In the genomic region with DNA sequence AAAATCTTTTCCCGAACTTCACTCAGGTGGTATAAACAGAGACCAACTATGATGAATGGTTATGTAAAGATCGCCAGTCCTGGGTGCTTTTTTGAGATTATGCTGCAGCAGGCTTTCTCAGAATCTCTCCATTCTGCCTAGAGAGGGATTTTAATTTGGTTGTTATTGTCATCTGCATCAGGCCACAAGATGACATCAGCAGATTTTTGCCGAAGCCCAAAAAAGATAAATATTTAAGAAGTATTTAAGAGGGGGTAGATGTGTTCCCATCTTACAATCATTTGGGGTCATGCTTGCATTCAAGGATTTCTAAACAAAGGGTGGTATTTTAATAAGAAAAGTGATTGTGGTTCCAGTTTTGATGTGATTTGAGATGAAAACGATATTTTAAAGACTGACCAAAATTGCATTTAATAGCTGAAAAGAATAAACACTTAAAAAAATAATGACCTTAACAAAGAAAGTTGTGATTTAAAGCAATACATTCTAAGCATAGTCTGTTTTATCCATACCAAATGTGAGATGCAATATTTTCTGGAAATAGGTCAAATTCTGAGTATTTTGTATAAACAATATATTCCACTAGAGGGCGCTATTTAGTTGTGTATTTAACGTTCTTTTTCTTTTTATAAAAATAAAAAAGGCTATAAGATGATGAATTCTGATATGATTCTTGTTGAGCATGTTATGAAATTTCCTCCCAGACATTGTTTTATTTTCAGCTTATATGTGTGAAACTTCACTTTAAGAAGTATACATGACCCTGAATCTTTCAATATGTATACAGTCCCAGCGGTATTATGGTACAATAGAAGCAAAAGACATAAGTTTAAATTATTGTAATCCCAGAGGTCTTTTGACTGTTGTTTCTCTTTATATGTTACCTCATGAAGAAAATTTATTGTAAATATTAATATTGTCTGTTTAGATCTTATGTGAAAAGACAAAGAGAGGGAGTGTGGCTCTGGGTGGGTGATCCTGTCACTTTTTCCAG, we compare ENCODE assay signal across 8 cellular contexts. TPM values are rescaled to one million over a fixed set of nuclear protein-coding genes. Genes with fewer than 3 reads are reported as not detected.
A peak's percentile ranks its signal among the peaks of the same experiment; 100 is the strongest.
DNase-seq lines count a peak whose midpoint lies in the region; ATAC-seq and TF ChIP-seq lines count a peak whose summit lies in the region.

No MANE protein-coding gene starts in this region.

- TF ChIP-seq CTCF in HCT116 (IDR thresholded peaks at IDR 0.05 in 2 of 3, conservative IDR thresholded peaks at IDR 0.05 in 1 of 3; ENCODE audit: borderline replicate concordance in 1 of 3, insufficient read depth in 1 of 3, low read depth in 2 of 3, low read length in 2 of 3) (peak in 2 of 3 experiments; percentile 26 to 71; a peak in 3 of 6 replicates), fibroblast of villous mesenchyme (IDR thresholded peaks at IDR 0.05; ENCODE audit: insufficient read depth, low read depth, low read length) (peak; percentile 32), tibial artery (IDR thresholded peaks at IDR 0.05) (peak; percentile 22 to 52)

- DNase-seq in AML-193 (lab: John Stamatoyannopoulos, UW) (peak; percentile 23 to 40), HCT116 (ENCODE audit: low read depth, low spot score) (no peak), RKO (ENCODE audit: low spot score) (peak; percentile 50), fibroblast of villous mesenchyme (ENCODE audit: low read depth) (peak; percentile 17), tibial artery (no peak), GF-D8 (lab: John Stamatoyannopoulos, UW) (no peak)

- POLR2A ChIA-PET in HCT116 (lab: Charles Lee): no interaction called here

- H3K79me2 ChIP-seq in HCT116 (ENCODE audit: insufficient read depth, low read length): no peaks in the 10 kb centered on the region

- CTCF ChIA-PET in HCT116 (lab: Charles Lee): no interaction called here

- no peaks in the 10 kb centered on the region for H3K4me1 ChIP-seq in HCT116 (ENCODE audit: control insufficient read depth in 1 of 2, insufficient read depth in 2 of 2, low read length in 2 of 2)
- no peaks in the 10 kb centered on the region for H3K4me1 ChIP-seq in tibial artery

- H3K9ac ChIP-seq in HCT116 (ENCODE audit: low read length): no peak overlapping the region

- ATAC-seq in HCT116 (no peak), GM18870 (IDR thresholded peaks at IDR 0.05; ENCODE audit: unreplicated experiment) (no peak), HG03175 (IDR thresholded peaks at IDR 0.05; ENCODE audit: unreplicated experiment) (no peak)

- TF ChIP-seq RAD21 in HCT116 (IDR thresholded peaks at IDR 0.05; ENCODE audit: low read depth): peak; percentile 45

- no peak overlapping the region for H3K27ac ChIP-seq in HCT116 (ENCODE audit: low read depth, low read length)
- H3K27ac ChIP-seq in tibial artery: no peak overlapping the region

- H3K36me3 ChIP-seq in HCT116 (ENCODE audit: control insufficient read depth in 1 of 2, insufficient read depth in 2 of 2, low read length in 2 of 2): no peaks in the 10 kb centered on the region
- no peaks in the 10 kb centered on the region for H3K36me3 ChIP-seq in tibial artery

- H3K27me3 ChIP-seq in HCT116 (ENCODE audit: insufficient read depth, low read length): no peaks in the 10 kb centered on the region
- H3K27me3 ChIP-seq in tibial artery: peaks cover 0 to 2% of the 10 kb centered on the region in 2 donors

- H3K9me2 ChIP-seq in HCT116 (ENCODE audit: insufficient read depth): no peaks in the 10 kb centered on the region

- TF ChIP-seq POLR2A in HCT116 (IDR thresholded peaks at IDR 0.05; ENCODE audit: borderline replicate concordance, extremely low read depth, insufficient read depth, insufficient read length): no peak

- H4K20me1 ChIP-seq in HCT116 (ENCODE audit: insufficient read depth): no peaks in the 10 kb centered on the region

- H2AFZ ChIP-seq in HCT116 (ENCODE audit: low read depth, low read length, poor library complexity, severe bottlenecking): no peak overlapping the region

- H3K4me3 ChIP-seq in HCT116 (replicated peaks in 1 of 2; ENCODE audit: low read depth in 1 of 2, low read length in 2 of 2): no peak overlapping the region
- H3K4me3 ChIP-seq in fibroblast of villous mesenchyme (ENCODE audit: low read depth, low read length): no peak overlapping the region
- H3K4me3 ChIP-seq in tibial artery: no peak overlapping the region

- no TSS peak for BruUV-seq in HCT116 (replicated peaks; lab: Mats Ljungman, UMichigan)

- RAD21 ChIA-PET in HCT116 (lab: Charles Lee; ENCODE audit: low non-redundant PET in 1 of 2, low total read pairs in 2 of 2, uncharacterized antibody in 2 of 2, unreplicated experiment in 2 of 2): interaction anchor here in 1 of 2 experiments (0.6 kb wide), 1 partner anchor 69 kb away, joined by 3 read pairs; no protein-coding TSS in a partner anchor

- H3K9me3 ChIP-seq in HCT116 (ENCODE audit: control insufficient read depth in 1 of 2, insufficient read depth in 1 of 2, low read depth in 1 of 2, low read length in 2 of 2): no peaks in the 10 kb centered on the region; a peak in 1 of 4 replicates
- no peaks in the 10 kb centered on the region for H3K9me3 ChIP-seq in tibial artery

- intact Hi-C loops in HCT116 (cut with micrococcal nuclease): loop anchor here (1.0 to 5.0 kb wide), 3 partner anchors 135 to 1304 kb away; no protein-coding TSS in a partner anchor
- intact Hi-C loops in tibial artery (cut with DNase I; ENCODE audit: low total_unique reads): no loop called here

- H3K4me2 ChIP-seq in HCT116 (ENCODE audit: low read length): no peak overlapping the region

TF ChIP-seq in HCT116, 20 proteins besides CTCF, POLR2A, EP300 and RAD21:
- TF ChIP-seq SRF (IDR thresholded peaks at IDR 0.05; ENCODE audit: low read depth) (no peak), SIN3A (IDR thresholded peaks at IDR 0.05; ENCODE audit: low read depth) (no peak), JUND (IDR thresholded peaks at IDR 0.05) (no peak), ZNF274 (IDR thresholded peaks at IDR 0.05; ENCODE audit: low read depth, low read length) (no peak), SP1 (IDR thresholded peaks at IDR 0.05; ENCODE audit: low read depth) (no peak), ATF3 (IDR thresholded peaks at IDR 0.05) (no peak), EZH2phosphoT487 (IDR thresholded peaks at IDR 0.05; ENCODE audit: borderline replicate concordance) (no peak), POLR2AphosphoS5 (IDR thresholded peaks at IDR 0.05; ENCODE audit: low read depth, low read length) (no peak)
- TF ChIP-seq, protein P1, sequence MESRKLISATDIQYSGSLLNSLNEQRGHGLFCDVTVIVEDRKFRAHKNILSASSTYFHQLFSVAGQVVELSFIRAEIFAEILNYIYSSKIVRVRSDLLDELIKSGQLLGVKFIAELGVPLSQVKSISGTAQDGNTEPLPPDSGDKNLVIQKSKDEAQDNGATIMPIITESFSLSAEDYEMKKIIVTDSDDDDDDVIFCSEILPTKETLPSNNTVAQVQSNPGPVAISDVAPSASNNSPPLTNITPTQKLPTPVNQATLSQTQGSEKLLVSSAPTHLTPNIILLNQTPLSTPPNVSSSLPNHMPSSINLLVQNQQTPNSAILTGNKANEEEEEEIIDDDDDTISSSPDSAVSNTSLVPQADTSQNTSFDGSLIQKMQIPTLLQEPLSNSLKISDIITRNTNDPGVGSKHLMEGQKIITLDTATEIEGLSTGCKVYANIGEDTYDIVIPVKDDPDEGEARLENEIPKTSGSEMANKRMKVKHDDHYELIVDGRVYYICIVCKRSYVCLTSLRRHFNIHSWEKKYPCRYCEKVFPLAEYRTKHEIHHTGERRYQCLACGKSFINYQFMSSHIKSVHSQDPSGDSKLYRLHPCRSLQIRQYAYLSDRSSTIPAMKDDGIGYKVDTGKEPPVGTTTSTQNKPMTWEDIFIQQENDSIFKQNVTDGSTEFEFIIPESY (IDR thresholded peaks at IDR 0.05; ENCODE audit: extremely low read depth, insufficient replicate concordance, low read length): no peak
- TF ChIP-seq, protein P2, sequence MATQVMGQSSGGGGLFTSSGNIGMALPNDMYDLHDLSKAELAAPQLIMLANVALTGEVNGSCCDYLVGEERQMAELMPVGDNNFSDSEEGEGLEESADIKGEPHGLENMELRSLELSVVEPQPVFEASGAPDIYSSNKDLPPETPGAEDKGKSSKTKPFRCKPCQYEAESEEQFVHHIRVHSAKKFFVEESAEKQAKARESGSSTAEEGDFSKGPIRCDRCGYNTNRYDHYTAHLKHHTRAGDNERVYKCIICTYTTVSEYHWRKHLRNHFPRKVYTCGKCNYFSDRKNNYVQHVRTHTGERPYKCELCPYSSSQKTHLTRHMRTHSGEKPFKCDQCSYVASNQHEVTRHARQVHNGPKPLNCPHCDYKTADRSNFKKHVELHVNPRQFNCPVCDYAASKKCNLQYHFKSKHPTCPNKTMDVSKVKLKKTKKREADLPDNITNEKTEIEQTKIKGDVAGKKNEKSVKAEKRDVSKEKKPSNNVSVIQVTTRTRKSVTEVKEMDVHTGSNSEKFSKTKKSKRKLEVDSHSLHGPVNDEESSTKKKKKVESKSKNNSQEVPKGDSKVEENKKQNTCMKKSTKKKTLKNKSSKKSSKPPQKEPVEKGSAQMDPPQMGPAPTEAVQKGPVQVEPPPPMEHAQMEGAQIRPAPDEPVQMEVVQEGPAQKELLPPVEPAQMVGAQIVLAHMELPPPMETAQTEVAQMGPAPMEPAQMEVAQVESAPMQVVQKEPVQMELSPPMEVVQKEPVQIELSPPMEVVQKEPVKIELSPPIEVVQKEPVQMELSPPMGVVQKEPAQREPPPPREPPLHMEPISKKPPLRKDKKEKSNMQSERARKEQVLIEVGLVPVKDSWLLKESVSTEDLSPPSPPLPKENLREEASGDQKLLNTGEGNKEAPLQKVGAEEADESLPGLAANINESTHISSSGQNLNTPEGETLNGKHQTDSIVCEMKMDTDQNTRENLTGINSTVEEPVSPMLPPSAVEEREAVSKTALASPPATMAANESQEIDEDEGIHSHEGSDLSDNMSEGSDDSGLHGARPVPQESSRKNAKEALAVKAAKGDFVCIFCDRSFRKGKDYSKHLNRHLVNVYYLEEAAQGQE (IDR thresholded peaks at IDR 0.05; ENCODE audit: low read depth): no peak
- TF ChIP-seq, protein P3, sequence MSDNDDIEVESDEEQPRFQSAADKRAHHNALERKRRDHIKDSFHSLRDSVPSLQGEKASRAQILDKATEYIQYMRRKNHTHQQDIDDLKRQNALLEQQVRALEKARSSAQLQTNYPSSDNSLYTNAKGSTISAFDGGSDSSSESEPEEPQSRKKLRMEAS (IDR thresholded peaks at IDR 0.05): no peak

RNA-seq across cellular contexts. Expression of gene ZFP64, which starts 51.0 kb away (rescaled TPM):
- 16.0 TPM for total RNA-seq in HCT116 (2021; ENCODE audit: unreplicated experiment)
- 15.8 and 19.7 TPM in 2 replicates for polyA plus RNA-seq in HCT116 (2012)
- 26.7 and 28.5 TPM in 2 replicates for total RNA-seq in fibroblast of villous mesenchyme

Comparison
In these comparisons a context has a peak if more than half of its experiments do, and no peak if none do; other contexts are left out.
1. DNase-seq: peak in AML-193 (2 of 2), RKO (single experiment) and fibroblast of villous mesenchyme (single experiment); none in HCT116 (single experiment), tibial artery (0 of 2) and GF-D8 (single experiment).
2. Peak in every context shown above with its lines, with median percentiles within 50 percentile points of each other: CTCF ChIP-seq.